In genomic region chr19:39156230-39156890, GRCh38 we compare ENCODE assay signal across 13 cellular contexts. TPM values are rescaled to one million over a fixed set of nuclear protein-coding genes. Genes with fewer than 3 reads are reported as not detected.
DNase-seq lines count a peak whose midpoint lies in the region; ATAC-seq and TF ChIP-seq lines count a peak whose summit lies in the region.
"Had no signal": no experiment of that assay in that cellular context is flagged by ENCODE, and none has a peak within 500 bp of the region (broad histone marks: within the 10 kb centered on the region; RNA-seq: fewer than 3 reads in every experiment).

No MANE protein-coding gene starts in this region.

- H3K27ac ChIP-seq in colonic mucosa: no peak overlapping the region
- no peak overlapping the region for H3K27ac ChIP-seq in mesendoderm (ENCODE audit: low read depth, low read length)

- no peaks in the 10 kb centered on the region for H3K9me3 Mint-ChIP-seq in stimulated activated naive CD8-positive, alpha-beta T cell treated with anti-CD3 and anti-CD28 coated beads, Interleukin-15, amount 100 ng/mL, for 72 hours
- H3K9me3 Mint-ChIP-seq: CD14-positive monocyte, naive B cell had no signal

- H3K36me3 ChIP-seq in colonic mucosa (no peaks in the 10 kb centered on the region), mesendoderm (ENCODE audit: control insufficient read depth, insufficient read depth, low read length) (no peaks in the 10 kb centered on the region)

- WGBS in mesendoderm (ENCODE audit: extremely low coverage, insufficient coverage, low lambda C conversion rate): no CpG with 5 or more reads among the region's 17 CpGs

- no peak overlapping the region for H2BK5ac ChIP-seq in mesendoderm (ENCODE audit: low read length)

- H3K4me1 ChIP-seq in colonic mucosa (peaks cover 27% of the 10 kb centered on the region), mesendoderm (ENCODE audit: control insufficient read depth, low read depth, low read length) (peaks cover 7% of the 10 kb centered on the region)

- H3K9ac ChIP-seq in colonic mucosa (ENCODE audit: low read depth in 2 of 2, low read length in 2 of 2): no peak overlapping the region
- no peak overlapping the region for H3K9ac ChIP-seq in mesendoderm (ENCODE audit: low read length)

- DNase-seq in stimulated activated naive CD8-positive, alpha-beta T cell treated with anti-CD3 and anti-CD28 coated beads, Interleukin-15, amount 100 ng/mL, for 72 hours: no peak
- no peak for DNase-seq in stimulated activated naive CD8-positive, alpha-beta T cell treated with anti-CD3 and anti-CD28 coated beads, Interleukin-15, Interleukin-2, amounts not matched to agents 100 U/mL and 50 U/mL, for 24 hours
- DNase-seq in colonic mucosa: peak; percentile 50
- DNase-seq in mesendoderm: no peak
- no peak for DNase-seq in hypothalamus (lab: John Stamatoyannopoulos, UW)
- DNase-seq in foreskin melanocyte: no peak
- DNase-seq in GM20000 (ENCODE audit: low spot score): no peak
- DNase-seq: naive B cell had no signal

- no peak overlapping the region for H4K5ac ChIP-seq in mesendoderm (ENCODE audit: low read length)

- H3K27ac Mint-ChIP-seq in stimulated activated naive CD8-positive, alpha-beta T cell treated with anti-CD3 and anti-CD28 coated beads, Interleukin-15, amount 100 ng/mL, for 72 hours: no peak overlapping the region
- H3K27ac Mint-ChIP-seq: CD14-positive monocyte had no signal

- no peak overlapping the region for H2BK120ac ChIP-seq in mesendoderm (ENCODE audit: low read depth, low read length)

- intact Hi-C loops in colonic mucosa (cut with DNase I): no loop called here

- peak overlapping the region; percentile 34 for H3K56ac ChIP-seq in mesendoderm (ENCODE audit: low read length)

- no peak overlapping the region for H3K4me3 ChIP-seq in colonic mucosa
- H3K4me3 ChIP-seq in mesendoderm (ENCODE audit: low read length): no peak overlapping the region

- peaks cover 29% of the 10 kb centered on the region for H3K79me1 ChIP-seq in mesendoderm (ENCODE audit: low read length)

- H3K27me3 ChIP-seq in colonic mucosa: no peaks in the 10 kb centered on the region
- no peaks in the 10 kb centered on the region for H3K27me3 ChIP-seq in mesendoderm (ENCODE audit: insufficient read depth, low read length, poor library complexity)

- H2BK15ac ChIP-seq in mesendoderm (replicated peaks; ENCODE audit: low read depth): no peak overlapping the region

- peak; percentile 15 for ATAC-seq in stimulated activated naive CD8-positive, alpha-beta T cell treated with anti-CD3 and anti-CD28 coated beads, Interleukin-15, amount 100 ng/mL, for 72 hours
- ATAC-seq in stimulated activated naive CD8-positive, alpha-beta T cell treated with anti-CD3 and anti-CD28 coated beads, Interleukin-15, Interleukin-2, amounts not matched to agents 100 U/mL and 50 U/mL, for 24 hours: no peak
- ATAC-seq in HG03439 (IDR thresholded peaks at IDR 0.05; ENCODE audit: unreplicated experiment): no peak

- no peak overlapping the region for H3K23ac ChIP-seq in mesendoderm (ENCODE audit: low read length)

- no peak for TF ChIP-seq CTCF in colonic mucosa (IDR thresholded peaks at IDR 0.05)
- TF ChIP-seq CTCF in GM20000 (IDR thresholded peaks at IDR 0.05; ENCODE audit: extremely low read depth, missing control alignments): no peak

- H3K79me2 ChIP-seq in mesendoderm (ENCODE audit: control insufficient read depth, insufficient read depth, low read length): peaks cover 14% of the 10 kb centered on the region

- no peak overlapping the region for H3K4me2 ChIP-seq in mesendoderm (ENCODE audit: low read length)

- no peak overlapping the region for H4K8ac ChIP-seq in mesendoderm (ENCODE audit: low read depth, low read length)

- H3K4ac ChIP-seq in mesendoderm (ENCODE audit: low read depth, low read length): no peak overlapping the region

- H3K9me3 ChIP-seq in colonic mucosa: no peaks in the 10 kb centered on the region

- H2AK5ac ChIP-seq in mesendoderm (ENCODE audit: low read length): no peak overlapping the region

- H3K4me3 Mint-ChIP-seq in stimulated activated naive CD8-positive, alpha-beta T cell treated with anti-CD3 and anti-CD28 coated beads, Interleukin-15, amount 100 ng/mL, for 72 hours: no peak overlapping the region
- H3K4me3 Mint-ChIP-seq: CD14-positive monocyte, naive B cell had no signal

- peaks cover 48% of the 10 kb centered on the region for H3K4me1 Mint-ChIP-seq in stimulated activated naive CD8-positive, alpha-beta T cell treated with anti-CD3 and anti-CD28 coated beads, Interleukin-15, amount 100 ng/mL, for 72 hours

- H3K27me3 Mint-ChIP-seq in stimulated activated naive CD8-positive, alpha-beta T cell treated with anti-CD3 and anti-CD28 coated beads, Interleukin-15, amount 100 ng/mL, for 72 hours: no peaks in the 10 kb centered on the region
- H3K27me3 Mint-ChIP-seq: naive B cell had no signal

- no peak overlapping the region for H3K18ac ChIP-seq in mesendoderm (ENCODE audit: low read length)

RNA-seq across cellular contexts. Expression of gene PAK4, which starts 30.8 kb away (rescaled TPM):
- 100 to 1,000 TPM in 1 of 2 donors, 10 to 100 TPM in 1; 85.5 to 127 TPM for total RNA-seq in colonic mucosa
- 56.1 TPM for polyA plus RNA-seq in mesendoderm (2013, experiment 1 of 2)
- 52.0 TPM for polyA plus RNA-seq in mesendoderm (2013, experiment 2 of 2)

RNA-seq across cellular contexts. Expression of gene NCCRP1, which starts 40.4 kb away (rescaled TPM):
- not detected for total RNA-seq in colonic mucosa
- 0.45 TPM for polyA plus RNA-seq in mesendoderm (2013, experiment 1 of 2)
- polyA plus RNA-seq in mesendoderm (2013, experiment 2 of 2): 0.39 TPM
- total RNA-seq: glomerular endothelial cell had no signal
- polyA plus RNA-seq: CD14-positive monocyte had no signal

RNA-seq across cellular contexts. Expression of gene SYCN, which starts 47.7 kb away (rescaled TPM):
- total RNA-seq in colonic mucosa: 1 to 10 TPM in 1 of 2 donors, not detected in 1; 2.1 TPM
- not detected for polyA plus RNA-seq in mesendoderm (2013, experiment 1 of 2)
- polyA plus RNA-seq in mesendoderm (2013, experiment 2 of 2): not detected
- total RNA-seq: glomerular endothelial cell, NCI-H460, ureter had no signal
- polyA plus RNA-seq: CD14-positive monocyte had no signal
